16 cellular contexts compared by ENCODE assay signal in genomic region chr19:6020972-6021805, GRCh38. TPM values are rescaled to one million over a fixed set of nuclear protein-coding genes. Genes with fewer than 3 reads are reported as not detected.
DNase-seq lines count a peak whose midpoint lies in the region; ATAC-seq and TF ChIP-seq lines count a peak whose summit lies in the region.
"Had no signal": no experiment of that assay in that cellular context is flagged by ENCODE, and none has a peak within 500 bp of the region (broad histone marks: within the 10 kb centered on the region; RNA-seq: fewer than 3 reads in every experiment).

No MANE protein-coding gene starts in this region.

- no peak overlapping the region for H3K27ac ChIP-seq in naive thymus-derived CD4-positive, alpha-beta T cell (ENCODE audit: low read depth, low read length)
- H3K27ac ChIP-seq: Peyer's patch had no signal

- no peaks in the 10 kb centered on the region for H3K9me3 ChIP-seq in naive thymus-derived CD4-positive, alpha-beta T cell (ENCODE audit: control insufficient read depth in 2 of 3, low read length in 3 of 3)
- H3K9me3 ChIP-seq: Caco-2, Peyer's patch had no signal

- H3K9me3 Mint-ChIP-seq in HFFc6 = no peaks in the 10 kb centered on the region
- no peaks in the 10 kb centered on the region for H3K9me3 Mint-ChIP-seq in naive thymus-derived CD4-positive, alpha-beta T cell
- H3K9me3 Mint-ChIP-seq: activated CD4-positive, alpha-beta T cell treated with anti-CD3 and anti-CD28 coated beads, Interleukin-2, amount 10 ng/mL, durations not matched to agents 7 days and 5 days; activated T-helper 17 cell treated with anti-CD3 and anti-CD28 coated beads, Interleukin-2, amount 50 U/mL, for 72 hours; IgD-negative memory B cell; nephron had no signal

- peak overlapping the region; percentile 43; the same call in 1 of the 2 replicates for H3K27ac Mint-ChIP-seq in HFFc6
- H3K27ac Mint-ChIP-seq in naive thymus-derived CD4-positive, alpha-beta T cell = no peak overlapping the region
- H3K27ac Mint-ChIP-seq: activated CD4-positive, alpha-beta T cell treated with anti-CD3 and anti-CD28 coated beads, Interleukin-2, amount 10 ng/mL, durations not matched to agents 7 days and 5 days; activated T-helper 17 cell treated with anti-CD3 and anti-CD28 coated beads, Interleukin-2, amount 50 U/mL, for 72 hours; IgD-negative memory B cell had no signal

- TF ChIP-seq CTCF in HFFc6 (IDR thresholded peaks at IDR 0.05) (no peak), choroid plexus epithelial cell (conservative IDR thresholded peaks at IDR 0.05; ENCODE audit: low read depth, low read length) (peak; percentile 16)

- no peak overlapping the region for H3K4me3 Mint-ChIP-seq in HFFc6
- H3K4me3 Mint-ChIP-seq in naive thymus-derived CD4-positive, alpha-beta T cell = no peak overlapping the region
- H3K4me3 Mint-ChIP-seq: activated CD4-positive, alpha-beta T cell treated with anti-CD3 and anti-CD28 coated beads, Interleukin-2, amount 10 ng/mL, durations not matched to agents 7 days and 5 days; activated T-helper 17 cell treated with anti-CD3 and anti-CD28 coated beads, Interleukin-2, amount 50 U/mL, for 72 hours; nephron had no signal

- no peaks in the 10 kb centered on the region for H3K36me3 ChIP-seq in naive thymus-derived CD4-positive, alpha-beta T cell (ENCODE audit: control insufficient read depth in 2 of 3, insufficient read depth in 3 of 3, low read length in 3 of 3)
- H3K36me3 ChIP-seq: Peyer's patch had no signal

- peaks cover 7% of the 10 kb centered on the region; the same call in 1 of the 2 replicates for H3K36me3 Mint-ChIP-seq in HFFc6 (ENCODE audit: low read depth)
- peaks cover 0 to 8% (median under 1%) of the 10 kb centered on the region in 5 donors for H3K36me3 Mint-ChIP-seq in naive thymus-derived CD4-positive, alpha-beta T cell

- intact Hi-C loops in posterior vena cava (cut with DNase I) = loop anchor here in 1 of 2 donors (5.0 kb wide), 1 partner anchor 401 kb away; the partner anchor contains the start of gene KHSRP
- intact Hi-C loops in naive thymus-derived CD4-positive, alpha-beta T cell (cut with micrococcal nuclease) = loop anchor here in 1 of 2 donors (5.0 kb wide), 1 partner anchor 54 kb away; no protein-coding TSS in a partner anchor

- H3K4me3 ChIP-seq in choroid plexus epithelial cell (ENCODE audit: low read depth, low read length) = no peak overlapping the region
- H3K4me3 ChIP-seq in naive thymus-derived CD4-positive, alpha-beta T cell (ENCODE audit: low read length) = no peak overlapping the region
- H3K4me3 ChIP-seq: Peyer's patch had no signal

- H3K4me1 ChIP-seq in naive thymus-derived CD4-positive, alpha-beta T cell (ENCODE audit: control insufficient read depth in 2 of 2, insufficient read depth in 2 of 2, low read length in 2 of 2) = no peaks in the 10 kb centered on the region
- H3K4me1 ChIP-seq: Peyer's patch had no signal

- CTCF ChIA-PET in naive thymus-derived CD4-positive, alpha-beta T cell (lab: Charles Lee) = interaction anchor here (0.7 to 3.9 kb wide), 8 partner anchors 8 to 218 kb away, joined by 3 to 35 read pairs (median 10); partner anchors contain the start of gene NRTN

- POLR2A ChIA-PET in naive thymus-derived CD4-positive, alpha-beta T cell (lab: Charles Lee) = no interaction called here

- H3K4me1 Mint-ChIP-seq in HFFc6 (ENCODE audit: low read depth) = peaks cover 29% of the 10 kb centered on the region
- peaks cover 7 to 22% (median 15%) of the 10 kb centered on the region in 7 donors for H3K4me1 Mint-ChIP-seq in naive thymus-derived CD4-positive, alpha-beta T cell
- H3K4me1 Mint-ChIP-seq: activated CD4-positive, alpha-beta T cell treated with anti-CD3 and anti-CD28 coated beads, Interleukin-2, amount 10 ng/mL, durations not matched to agents 7 days and 5 days; IgD-negative memory B cell had no signal

- H3K27me3 ChIP-seq in naive thymus-derived CD4-positive, alpha-beta T cell (ENCODE audit: control insufficient read depth in 2 of 2, insufficient read depth in 2 of 2, low read length in 2 of 2) = no peaks in the 10 kb centered on the region
- H3K27me3 ChIP-seq: Peyer's patch had no signal

- peaks cover 2% of the 10 kb centered on the region for H3K27me3 Mint-ChIP-seq in HFFc6 (ENCODE audit: insufficient read depth)
- H3K27me3 Mint-ChIP-seq in naive thymus-derived CD4-positive, alpha-beta T cell = no peaks in the 10 kb centered on the region
- H3K27me3 Mint-ChIP-seq: activated CD4-positive, alpha-beta T cell treated with anti-CD3 and anti-CD28 coated beads, Interleukin-2, amount 10 ng/mL, durations not matched to agents 7 days and 5 days; activated T-helper 17 cell treated with anti-CD3 and anti-CD28 coated beads, Interleukin-2, amount 50 U/mL, for 72 hours had no signal

- no peak for ATAC-seq in SK-N-SH treated with all-trans-retinoic acid at 6 μM for 48 hours
- no peak for ATAC-seq in naive thymus-derived CD4-positive, alpha-beta T cell

- DNase-seq in HFFc6 (no peak), NCI-H345 (lab: John Stamatoyannopoulos, UW) (peak; percentile 71), choroid plexus epithelial cell (ENCODE audit: low read depth) (no peak), posterior vena cava (ENCODE audit: low spot score) (peak; percentile 69), GM03348 (ENCODE audit: low spot score) (no peak)
- no peak for DNase-seq in naive thymus-derived CD4-positive, alpha-beta T cell
- DNase-seq: activated CD4-positive, alpha-beta T cell treated with anti-CD3 and anti-CD28 coated beads, Interleukin-2, amount 10 ng/mL, durations not matched to agents 7 days and 5 days; effector memory CD4-positive, alpha-beta T cell; kidney glomerular epithelial cell; NCI-H2107 had no signal

TF ChIP-seq in SK-N-SH treated with all-trans-retinoic acid at 6 μM for 48 hours, 23 proteins besides CTCF, POLR2A, EP300 and RAD21:
- TF ChIP-seq RARB (CRISPR knock-in tag; IDR thresholded peaks at IDR 0.05) = no peak
TF ChIP-seq in SK-N-SH treated with all-trans-retinoic acid at 6 μM for 48 hours: peak in this region for 0.

RNA-seq across cellular contexts. Expression of gene RANBP3, which starts 43.2 kb away (rescaled TPM):
- 10 to 100 TPM; 57.6 to 80.9 (median 70.4) TPM for total RNA-seq in HFFc6 (2021; fragmentation: NEBNext Ultra II Directional; extraction: Animal tissue kit (Norgen Biotek cat#: 25700))
- total RNA-seq in posterior vena cava = 10 to 100 TPM; 48.3 to 55.4 TPM
- total RNA-seq in naive thymus-derived CD4-positive, alpha-beta T cell = 100 to 1,000 TPM in 1 of 5 experiments, 10 to 100 TPM in 4; 88.3 to 104 (median 94.0) TPM
- 10 to 100 TPM in 1 of 2 donors, 1 to 10 TPM in 1; 7.0 to 12.4 TPM for polyA plus RNA-seq in naive thymus-derived CD4-positive, alpha-beta T cell

Comparison
In these comparisons a context has a peak if more than half of its experiments do, and no peak if none do; other contexts are left out.
1. DNase-seq: peak in NCI-H345 (single experiment) and posterior vena cava (single experiment); none in HFFc6 (single experiment), choroid plexus epithelial cell (single experiment), GM03348 (single experiment) and naive thymus-derived CD4-positive, alpha-beta T cell (0 of 9).